11 cellular contexts compared by ENCODE assay signal in genomic region chr17:81420769-81421462, GRCh38. TPM values are rescaled to one million over a fixed set of nuclear protein-coding genes. Genes with fewer than 3 reads are reported as not detected.
DNase-seq lines count a peak whose midpoint lies in the region; ATAC-seq and TF ChIP-seq lines count a peak whose summit lies in the region.
"Had no signal": no experiment of that assay in that cellular context is flagged by ENCODE, and none has a peak within 500 bp of the region (broad histone marks: within the 10 kb centered on the region; RNA-seq: fewer than 3 reads in every experiment).

No MANE protein-coding gene starts in this region.

- H4K8ac ChIP-seq in neuronal stem cell (ENCODE audit: low read depth, low read length), result no peak overlapping the region

- H3K27me3 Mint-ChIP-seq in CD4-positive, alpha-beta memory T cell, result peaks cover 2 to 3% of the 10 kb centered on the region in 2 donors
- H3K27me3 Mint-ChIP-seq: activated naive CD4-positive, alpha-beta T cell treated with anti-CD3 and anti-CD28 coated beads, Interleukin-2, amount 50 U/mL, for 24 hours had no signal

- H3K36me3 ChIP-seq in neuronal stem cell (replicated peaks in 1 of 2; ENCODE audit: control insufficient read depth in 2 of 2, insufficient read depth in 2 of 2, low read length in 2 of 2), result peaks cover 3 to 5% of the 10 kb centered on the region in 2 donors
- no peaks in the 10 kb centered on the region for H3K36me3 ChIP-seq in vagina
- H3K36me3 ChIP-seq in CD4-positive, alpha-beta memory T cell (ENCODE audit: insufficient read depth, low read length), result no peaks in the 10 kb centered on the region

- CTCF ChIA-PET in CD4-positive, alpha-beta memory T cell (lab: Charles Lee; ENCODE audit: partially characterized antibody), result no interaction called here

- H3K4me1 Mint-ChIP-seq in CD4-positive, alpha-beta memory T cell, result peaks cover 0 to 4% (median 2%) of the 10 kb centered on the region in 4 donors
- H3K4me1 Mint-ChIP-seq: activated naive CD4-positive, alpha-beta T cell treated with anti-CD3 and anti-CD28 coated beads, Interleukin-2, amount 50 U/mL, for 24 hours had no signal

- no peaks in the 10 kb centered on the region for H3K9me3 Mint-ChIP-seq in CD4-positive, alpha-beta memory T cell
- H3K9me3 Mint-ChIP-seq: activated naive CD4-positive, alpha-beta T cell treated with anti-CD3 and anti-CD28 coated beads, Interleukin-2, amount 50 U/mL, for 24 hours; stimulated activated effector memory CD8-positive, alpha-beta T cell treated with anti-CD3 and anti-CD28 coated beads, Interleukin-12 subunit alpha, Interleukin-12 subunit beta, amount 100 ng/mL, for 72 hours had no signal

- no peak overlapping the region for H3K4me2 ChIP-seq in neuronal stem cell (ENCODE audit: insufficient read depth, low read length, poor library complexity, severe bottlenecking)

- H3K9me3 ChIP-seq in neuronal stem cell (replicated peaks in 1 of 2; ENCODE audit: control insufficient read depth in 2 of 2, insufficient read depth in 1 of 2, low read depth in 1 of 2, low read length in 2 of 2) (peaks cover 0 to 6% of the 10 kb centered on the region in 2 donors), vagina (no peaks in the 10 kb centered on the region)
- H3K9me3 ChIP-seq in CD4-positive, alpha-beta memory T cell (ENCODE audit: control insufficient read depth in 1 of 2, low read length in 2 of 2), result no peaks in the 10 kb centered on the region

- no peak overlapping the region for H3K4ac ChIP-seq in neuronal stem cell (ENCODE audit: low read length)

- H3K4me1 ChIP-seq in neuronal stem cell (ENCODE audit: control insufficient read depth in 2 of 2, insufficient read depth in 1 of 2, low read depth in 1 of 2, low read length in 2 of 2) (peaks cover 27 to 28% of the 10 kb centered on the region in 2 donors), vagina (peaks cover 74% of the 10 kb centered on the region)
- H3K4me1 ChIP-seq in CD4-positive, alpha-beta memory T cell (ENCODE audit: insufficient read depth, low read length), result no peaks in the 10 kb centered on the region

- no peak overlapping the region for H2AFZ ChIP-seq in neuronal stem cell (ENCODE audit: low read length)

- no peak overlapping the region for H4K91ac ChIP-seq in neuronal stem cell (ENCODE audit: low read depth, low read length, poor library complexity)

- H3K36me3 Mint-ChIP-seq in CD4-positive, alpha-beta memory T cell, result no peaks in the 10 kb centered on the region
- H3K36me3 Mint-ChIP-seq: activated naive CD4-positive, alpha-beta T cell treated with anti-CD3 and anti-CD28 coated beads, Interleukin-2, amount 50 U/mL, for 24 hours; stimulated activated effector memory CD8-positive, alpha-beta T cell treated with anti-CD3 and anti-CD28 coated beads, Interleukin-12 subunit alpha, Interleukin-12 subunit beta, amount 100 ng/mL, for 72 hours had no signal

- no peak overlapping the region for H3K23ac ChIP-seq in neuronal stem cell (ENCODE audit: low read depth, low read length, poor library complexity)

- H3K4me3 Mint-ChIP-seq in CD4-positive, alpha-beta memory T cell, result no peak overlapping the region
- H3K4me3 Mint-ChIP-seq: activated naive CD4-positive, alpha-beta T cell treated with anti-CD3 and anti-CD28 coated beads, Interleukin-2, amount 50 U/mL, for 24 hours; stimulated activated effector memory CD8-positive, alpha-beta T cell treated with anti-CD3 and anti-CD28 coated beads, Interleukin-12 subunit alpha, Interleukin-12 subunit beta, amount 100 ng/mL, for 72 hours had no signal

- H3K27ac ChIP-seq in neuronal stem cell (replicated peaks; ENCODE audit: low read length) (no peak overlapping the region), vagina (peak overlapping the region; percentile 79)
- no peak overlapping the region for H3K27ac ChIP-seq in CD4-positive, alpha-beta memory T cell (ENCODE audit: low read depth, low read length)
- H3K27ac ChIP-seq: 22Rv1 had no signal

- no peak overlapping the region for H3K14ac ChIP-seq in neuronal stem cell (ENCODE audit: low read length)

- WGBS in neuronal stem cell (ENCODE audit: extremely low coverage in 2 of 2, insufficient read length in 2 of 2, insufficient replicate concordance in 1 of 2), 2 donors, result no CpG with 5 or more reads among the region's 24 CpGs

- ATAC-seq in HG02973 (IDR thresholded peaks at IDR 0.05; ENCODE audit: unreplicated experiment) (no peak), GM18505 (IDR thresholded peaks at IDR 0.05; ENCODE audit: unreplicated experiment) (no peak)
- ATAC-seq: stimulated activated effector memory CD8-positive, alpha-beta T cell treated with anti-CD3 and anti-CD28 coated beads, Interleukin-12 subunit alpha, Interleukin-12 subunit beta, amount 100 ng/mL, for 72 hours had no signal

- H3K27me3 ChIP-seq in neuronal stem cell (ENCODE audit: control insufficient read depth in 3 of 3, insufficient read depth in 3 of 3, low read depth in 1 of 3, low read length in 3 of 3), result peaks cover 0 to under 1% (median 0%) of the 10 kb centered on the region in 3 experiments
- no peaks in the 10 kb centered on the region for H3K27me3 ChIP-seq in vagina
- H3K27me3 ChIP-seq in CD4-positive, alpha-beta memory T cell (ENCODE audit: insufficient read depth, low read length), result no peaks in the 10 kb centered on the region

- peak overlapping the region; percentile 52 for H3K18ac ChIP-seq in neuronal stem cell (ENCODE audit: low read length)

- intact Hi-C loops in vagina (cut with DNase I), result no loop called here
- intact Hi-C loops in CD4-positive, alpha-beta memory T cell (cut with micrococcal nuclease), result no loop called here

- no peak for TF ChIP-seq CTCF in vagina (IDR thresholded peaks at IDR 0.05)

- peak; percentile 22 for DNase-seq in NCI-H2029 (lab: John Stamatoyannopoulos, UW)
- DNase-seq in NCI-H2029 treated with DMSO at 0.1 percent for 48 hours (lab: John Stamatoyannopoulos, UW), result no peak
- peak; percentile 50 for DNase-seq in fibroblast of peridontal ligament (ENCODE audit: extremely low read depth)
- DNase-seq in neuronal stem cell (ENCODE audit: low spot score), result no peak
- DNase-seq in vagina (ENCODE audit: extremely low spot score in 2 of 2), result no peak
- no peak for DNase-seq in CD4-positive, alpha-beta memory T cell

- POLR2A ChIA-PET in CD4-positive, alpha-beta memory T cell (lab: Charles Lee; ENCODE audit: partially characterized antibody), result no interaction called here

- H3K4me3 ChIP-seq in neuronal stem cell (ENCODE audit: low read length in 2 of 2) (peak overlapping the region in 1 of 2 donors; percentile 22), vagina (no peak overlapping the region)
- no peak overlapping the region for H3K4me3 ChIP-seq in CD4-positive, alpha-beta memory T cell (ENCODE audit: low read length in 2 of 2)

- peaks cover 32% of the 10 kb centered on the region for H3K79me1 ChIP-seq in neuronal stem cell (ENCODE audit: low read depth, low read length)

- H2AK5ac ChIP-seq in neuronal stem cell (ENCODE audit: low read depth, low read length), result peak overlapping the region; percentile 84

- no peak overlapping the region for H2BK12ac ChIP-seq in neuronal stem cell (ENCODE audit: low read length)

- TF ChIP-seq POLR2A in vagina (IDR thresholded peaks at IDR 0.05), result no peak
- no peak for TF ChIP-seq POLR2A in GM18505 (IDR thresholded peaks at IDR 0.05; ENCODE audit: borderline replicate concordance, extremely low read depth, insufficient read depth, insufficient read length)

- H2BK5ac ChIP-seq in neuronal stem cell (ENCODE audit: low read length), result no peak overlapping the region

- no peak overlapping the region for H2BK15ac ChIP-seq in neuronal stem cell (ENCODE audit: low read length)

- H2BK120ac ChIP-seq in neuronal stem cell (ENCODE audit: low read depth, low read length), result peak overlapping the region; percentile 72

- H3K27ac Mint-ChIP-seq in CD4-positive, alpha-beta memory T cell, result no peak overlapping the region
- H3K27ac Mint-ChIP-seq: activated naive CD4-positive, alpha-beta T cell treated with anti-CD3 and anti-CD28 coated beads, Interleukin-2, amount 50 U/mL, for 24 hours; stimulated activated effector memory CD8-positive, alpha-beta T cell treated with anti-CD3 and anti-CD28 coated beads, Interleukin-12 subunit alpha, Interleukin-12 subunit beta, amount 100 ng/mL, for 72 hours had no signal

- no peak overlapping the region for H3K9ac ChIP-seq in neuronal stem cell (ENCODE audit: low read depth, low read length, poor library complexity)

RNA-seq across cellular contexts. Expression of gene BAHCC1, which starts 25.7 kb away (rescaled TPM):
- polyA plus RNA-seq in neuronal stem cell (2013, experiment 1 of 2), result 15.9 TPM
- 17.5 TPM for polyA plus RNA-seq in neuronal stem cell (2013, experiment 2 of 2)
- 9.1 TPM for total RNA-seq in vagina
- not detected for total RNA-seq in CD4-positive, alpha-beta memory T cell
- polyA plus RNA-seq in CD4-positive, alpha-beta memory T cell, result not detected

Comparison
In these comparisons a context has a peak if more than half of its experiments do, and no peak if none do; other contexts are left out.
1. DNase-seq: peak in NCI-H2029 (single experiment) and fibroblast of peridontal ligament (single experiment); none in NCI-H2029 treated with DMSO at 0.1 percent for 48 hours (single experiment), neuronal stem cell (single experiment), vagina (0 of 2) and CD4-positive, alpha-beta memory T cell (0 of 5).